ENCODE assay signal across 11 cellular contexts in the genomic region with DNA sequence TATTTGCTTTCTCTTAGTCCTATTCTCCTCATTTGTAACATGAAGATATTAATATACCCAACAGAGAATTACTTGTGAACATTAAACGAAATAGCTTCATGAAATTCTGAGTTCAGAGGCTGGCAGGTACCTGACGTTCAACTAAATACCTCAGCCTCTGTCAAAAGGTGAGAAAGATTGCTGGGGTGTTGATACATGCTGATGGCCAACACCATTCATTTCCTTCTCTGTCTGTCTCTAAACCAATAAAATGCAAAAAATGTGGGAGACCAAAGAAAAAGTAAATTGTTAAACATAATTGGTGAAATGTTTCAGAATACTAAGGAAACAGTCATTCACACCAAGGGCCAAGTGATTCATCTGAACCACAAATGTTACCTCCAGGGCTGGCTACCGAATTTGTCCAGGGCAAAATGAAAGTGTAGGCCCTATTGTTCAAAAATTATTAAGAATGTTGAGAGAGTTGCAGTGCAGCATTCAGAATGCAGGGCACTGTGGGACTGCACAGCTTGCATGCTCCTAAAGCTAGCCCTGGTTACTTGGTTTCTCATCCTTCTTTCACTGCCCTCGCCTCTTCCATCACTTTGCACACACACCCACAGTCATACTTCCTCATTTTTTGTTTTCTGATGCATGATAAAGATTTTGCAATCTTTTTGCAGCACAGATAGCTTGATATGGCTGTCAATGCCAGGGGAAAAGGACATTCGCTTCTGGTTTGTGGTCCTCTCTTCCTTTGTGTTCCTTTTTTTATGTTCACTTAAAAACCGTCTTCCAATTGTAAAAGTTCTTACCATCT.
A peak's percentile ranks its signal among the peaks of the same experiment; 100 is the strongest.
DNase-seq lines count a peak whose midpoint lies in the region; ATAC-seq lines count a peak whose summit lies in the region.
"Had no signal": no experiment of that assay in that cellular context is flagged by ENCODE, and none has a peak within 500 bp of the region (broad histone marks: within the 10 kb centered on the region; RNA-seq: fewer than 3 reads in every experiment).

No MANE protein-coding gene starts in this region.

- DNase-seq in EH (ENCODE audit: low read depth) (peak; percentile 22), HS-5 (ENCODE audit: low read depth) (peak; percentile 49), SKM-1 (lab: John Stamatoyannopoulos, UW; ENCODE audit: unreplicated experiment) (peak; percentile 77), kidney tubule cell (ENCODE audit: low spot score) (peak; percentile 88), retina (no peak)
- DNase-seq: activated naive CD4-positive, alpha-beta T cell treated with anti-CD3 and anti-CD28 coated beads for 36 hours; endodermal cell; NCI-H526 had no signal

- ATAC-seq in HG03175 (IDR thresholded peaks at IDR 0.05; ENCODE audit: unreplicated experiment), result no peak
- no peak for ATAC-seq in HG03439 (IDR thresholded peaks at IDR 0.05; ENCODE audit: unreplicated experiment)
- ATAC-seq in GM21360 (IDR thresholded peaks at IDR 0.05; ENCODE audit: unreplicated experiment), result no peak
